Comparison of ENCODE assay signal across 9 cellular contexts in the genomic region with DNA sequence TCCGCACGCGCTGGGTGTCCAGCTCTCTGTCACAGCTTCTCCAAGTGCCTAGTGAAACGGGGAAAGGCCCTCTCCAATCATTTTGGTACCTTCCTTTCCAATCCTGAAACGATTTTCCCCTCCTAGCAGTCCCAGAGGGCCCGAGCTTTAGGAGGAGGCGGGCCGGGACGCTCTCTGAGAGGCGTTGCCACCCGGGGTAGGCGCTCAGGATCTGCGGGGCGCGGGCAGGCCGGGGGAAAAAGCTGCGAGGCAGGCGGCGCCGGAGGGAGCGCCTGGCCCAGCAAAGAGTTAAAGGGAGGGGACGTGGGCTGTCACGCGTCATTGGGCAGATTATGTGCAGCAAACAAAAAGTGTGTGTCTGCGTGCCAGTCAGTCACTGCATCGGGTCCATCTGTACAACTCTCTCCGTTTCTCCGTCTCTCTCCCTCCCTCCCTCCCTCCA. TPM values are rescaled to one million over a fixed set of nuclear protein-coding genes. Genes with fewer than 3 reads are reported as not detected.
DNase-seq lines count a peak whose midpoint lies in the region; ATAC-seq and TF ChIP-seq lines count a peak whose summit lies in the region.
"Had no signal": no experiment of that assay in that cellular context is flagged by ENCODE, and none has a peak within 500 bp of the region (broad histone marks: within the 10 kb centered on the region; RNA-seq: fewer than 3 reads in every experiment).

Gene PRDM8, plus strand, starts transcription at position 372 of the 442 bp plus-strand sequence. CDS start 2,578 bp downstream, outside the sequence.

- H3K36me3 Mint-ChIP-seq in memory B cell, result peaks cover 28% of the 10 kb centered on the region

- H3K9ac ChIP-seq in NT2/D1 (ENCODE audit: insufficient read length, low read depth) (no peak within 1 kb of the TSS), mammary epithelial cell (ENCODE audit: insufficient read depth, low read length) (no peak within 1 kb of the TSS)

- peaks cover 37% of the 10 kb centered on the region for H3K4me1 Mint-ChIP-seq in memory B cell

- H3K27ac ChIP-seq in HEK293 (ENCODE audit: extremely low read depth, low read depth, low read length) (peak within 1 kb of the TSS; percentile 76), mammary epithelial cell (ENCODE audit: insufficient read depth, low read depth, low read length) (no peak within 1 kb of the TSS), suprapubic skin (no peak within 1 kb of the TSS), RWPE1 (no peak within 1 kb of the TSS)
- H3K27ac ChIP-seq: SJSA1 had no signal

- no peaks in the 10 kb centered on the region for H3K9me3 Mint-ChIP-seq in memory B cell

- peak; percentile 47 for ATAC-seq in memory B cell (ENCODE audit: low read depth)

- H3K4me3 Mint-ChIP-seq in memory B cell, result peak within 1 kb of the TSS; percentile 74

- in situ Hi-C loops in mammary epithelial cell (cut with MboI; ENCODE audit: low sequenced_read_pairs in 2 of 2), result loop anchor here in 1 of 2 donors (25.0 kb wide), 1 partner anchor 285 kb away; no protein-coding TSS in a partner anchor

- H3K27me3 Mint-ChIP-seq in memory B cell, result no peaks in the 10 kb centered on the region

- dilution Hi-C loops in mammary epithelial cell (cut with HindIII; ENCODE audit: low sequenced_read_pairs), result no loop called here

- no peaks in the 10 kb centered on the region for H3K79me2 ChIP-seq in mammary epithelial cell (ENCODE audit: insufficient read depth, low read length)

- H3K27ac Mint-ChIP-seq in memory B cell, result peak within 1 kb of the TSS; percentile 43

- H3K9me3 ChIP-seq in HEK293 (ENCODE audit: control insufficient read depth, insufficient read depth, low read depth, low read length) (no peaks in the 10 kb centered on the region), NT2/D1 (ENCODE audit: insufficient read depth, low read length) (peaks cover 18% of the 10 kb centered on the region), mammary epithelial cell (replicated peaks; ENCODE audit: insufficient read depth, low read length) (no peaks in the 10 kb centered on the region), suprapubic skin (no peaks in the 10 kb centered on the region)
- H3K9me3 ChIP-seq: SJSA1 had no signal

- no peaks in the 10 kb centered on the region for H4K20me1 ChIP-seq in mammary epithelial cell (ENCODE audit: insufficient read depth, low read length)

- BruUV-seq in mammary epithelial cell (replicated peaks; lab: Mats Ljungman, UMichigan), result no TSS peak

- peak within 1 kb of the TSS; percentile 47 for H3K4me3 ChIP-seq in HEK293 (ENCODE audit: low read depth, low read length)
- H3K4me3 ChIP-seq in NT2/D1 (ENCODE audit: insufficient read length, low read depth), result peak within 1 kb of the TSS; percentile 22
- H3K4me3 ChIP-seq in mammary epithelial cell (replicated peaks in 1 of 3; ENCODE audit: insufficient read depth in 1 of 3, low read depth in 2 of 3, low read length in 3 of 3), result peak within 1 kb of the TSS in 2 of 3 experiments; percentile 3 to 27
- H3K4me3 ChIP-seq in suprapubic skin, result peak within 1 kb of the TSS; percentile 42
- H3K4me3 ChIP-seq: SJSA1 had no signal

- no peak for TF ChIP-seq CTCF in HEK293 (tag by site-specific recombination; IDR thresholded peaks at IDR 0.05)
- no peak for TF ChIP-seq CTCF in mammary epithelial cell (conservative IDR thresholded peaks at IDR 0.05 in 1 of 2, IDR thresholded peaks at IDR 0.05 in 1 of 2; ENCODE audit: extremely low read depth in 1 of 2, insufficient read depth in 1 of 2, low read depth in 1 of 2, low read length in 2 of 2)
- TF ChIP-seq CTCF in suprapubic skin (IDR thresholded peaks at IDR 0.05), result no peak
- no peak for TF ChIP-seq CTCF in RWPE1 (conservative IDR thresholded peaks at IDR 0.05; ENCODE audit: low read depth)

- H2AFZ ChIP-seq in mammary epithelial cell (ENCODE audit: low read depth, low read length), result peak within 1 kb of the TSS; percentile 69

- CTCF ChIA-PET in HEK293 (lab: Yijun Ruan, JAX) (no interaction called here), mammary epithelial cell (lab: Charles Lee; ENCODE audit: low non-redundant PET) (no interaction called here), RWPE1 (lab: Yijun Ruan, JAX) (interaction anchor here (0.6 kb wide), 1 partner anchor 11 kb away, joined by 4 read pairs; no protein-coding TSS in a partner anchor)

- no peak for TF ChIP-seq EP300 in suprapubic skin (IDR thresholded peaks at IDR 0.05)

- intact Hi-C loops in mammary epithelial cell (cut with micrococcal nuclease), result no loop called here

- peaks cover 4% of the 10 kb centered on the region; the same call in 1 of the 2 replicates for H3K4me1 ChIP-seq in HEK293 (ENCODE audit: control insufficient read depth, insufficient read depth, low read length)
- H3K4me1 ChIP-seq in NT2/D1 (ENCODE audit: insufficient read depth, insufficient read length), result peaks cover 1% of the 10 kb centered on the region
- peaks cover 30% of the 10 kb centered on the region for H3K4me1 ChIP-seq in mammary epithelial cell (ENCODE audit: insufficient read depth, low read length)
- H3K4me1 ChIP-seq in suprapubic skin, result peaks cover 26% of the 10 kb centered on the region

- POLR2A ChIA-PET in HEK293 (lab: Yijun Ruan, JAX) (interaction anchor here (1.4 kb wide), 1 partner anchor 9 kb away, joined by 4 read pairs; no protein-coding TSS in a partner anchor), RWPE1 (lab: Yijun Ruan, JAX; ENCODE audit: low non-redundant PET) (no interaction called here)

- no peak for TF ChIP-seq POLR2A in suprapubic skin (IDR thresholded peaks at IDR 0.05)

- H3K4me2 ChIP-seq in mammary epithelial cell (ENCODE audit: insufficient read depth, low read depth, low read length), result peak within 1 kb of the TSS; percentile 75

- no peak for DNase-seq in NT2/D1 (ENCODE audit: low read depth, low spot score)
- no peak for DNase-seq in mammary epithelial cell
- peak in 1 of 2 donors; percentile 32 for DNase-seq in memory B cell (ENCODE audit: low spot score in 2 of 2)
- DNase-seq in suprapubic skin (ENCODE audit: low spot score in 2 of 2), result no peak
- DNase-seq in mesenteric fat pad (ENCODE audit: low spot score), result no peak
- no peak for DNase-seq in T1000 (lab: John Stamatoyannopoulos, UW)
- no peak for DNase-seq in RWPE1 (ENCODE audit: low spot score)

- 20% methylated on average over 20 of the region's 28 CpGs for WGBS in mammary epithelial cell (ENCODE audit: low coverage, missing lambda C conversion rate)
- WGBS in suprapubic skin, result 8% methylated on average over 27 of the region's 28 CpGs

- H3K27me3 ChIP-seq in NT2/D1 (ENCODE audit: insufficient read depth, insufficient read length) (peaks cover 100% of the 10 kb centered on the region), mammary epithelial cell (ENCODE audit: insufficient read depth, low read length) (no peaks in the 10 kb centered on the region), suprapubic skin (peaks cover 85% of the 10 kb centered on the region)
- H3K27me3 ChIP-seq: SJSA1 had no signal

- H3K36me3 ChIP-seq in HEK293 (ENCODE audit: control insufficient read depth in 2 of 2, insufficient read depth in 1 of 2, low read length in 2 of 2), result peaks cover 0 to 3% of the 10 kb centered on the region in 2 experiments; a peak in 1 of 3 replicates
- no peaks in the 10 kb centered on the region for H3K36me3 ChIP-seq in NT2/D1 (ENCODE audit: insufficient read depth, insufficient read length, low read length)
- no peaks in the 10 kb centered on the region for H3K36me3 ChIP-seq in mammary epithelial cell (ENCODE audit: insufficient read depth, low read length)
- no peaks in the 10 kb centered on the region for H3K36me3 ChIP-seq in suprapubic skin
- H3K36me3 ChIP-seq: SJSA1 had no signal

TF ChIP-seq in HEK293, 187 proteins besides CTCF, POLR2A, EP300 and RAD21 (continues in another document):
- TF ChIP-seq ZNF629 (tag by site-specific recombination; IDR thresholded peaks at IDR 0.05) (peak; percentile 60), ZNF239 (tag by site-specific recombination; IDR thresholded peaks at IDR 0.05) (no peak), KLF8 (tag by site-specific recombination; IDR thresholded peaks at IDR 0.05) (no peak), ZNF18 (tag by site-specific recombination; IDR thresholded peaks at IDR 0.05) (no peak), GLIS1 (tag by site-specific recombination; IDR thresholded peaks at IDR 0.05) (peak; percentile 25; the same call in 1 of the 2 replicates), ZNF121 (tag by site-specific recombination; IDR thresholded peaks at IDR 0.05) (no peak), ZNF324 (tag by site-specific recombination; IDR thresholded peaks at IDR 0.05) (no peak), ZNF112 (tag by site-specific recombination; IDR thresholded peaks at IDR 0.05) (no peak)
- TF ChIP-seq, protein P1, sequence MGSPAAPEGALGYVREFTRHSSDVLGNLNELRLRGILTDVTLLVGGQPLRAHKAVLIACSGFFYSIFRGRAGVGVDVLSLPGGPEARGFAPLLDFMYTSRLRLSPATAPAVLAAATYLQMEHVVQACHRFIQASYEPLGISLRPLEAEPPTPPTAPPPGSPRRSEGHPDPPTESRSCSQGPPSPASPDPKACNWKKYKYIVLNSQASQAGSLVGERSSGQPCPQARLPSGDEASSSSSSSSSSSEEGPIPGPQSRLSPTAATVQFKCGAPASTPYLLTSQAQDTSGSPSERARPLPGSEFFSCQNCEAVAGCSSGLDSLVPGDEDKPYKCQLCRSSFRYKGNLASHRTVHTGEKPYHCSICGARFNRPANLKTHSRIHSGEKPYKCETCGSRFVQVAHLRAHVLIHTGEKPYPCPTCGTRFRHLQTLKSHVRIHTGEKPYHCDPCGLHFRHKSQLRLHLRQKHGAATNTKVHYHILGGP (tag by site-specific recombination; IDR thresholded peaks at IDR 0.05), result no peak

RNA-seq across cellular contexts. Expression of gene PRDM8, which starts in this region (rescaled TPM):
- total RNA-seq in mammary epithelial cell (1 to 10 TPM in 1 of 2 donors, under 1 TPM in 1; 0.33 to 8.0 TPM), suprapubic skin (1 to 10 TPM in 2 of 4 donors, under 1 TPM in 2; 0.49 to 1.9 (median 1.1) TPM), mesenteric fat pad (2.6 TPM)
- 3.8 TPM for polyA plus RNA-seq in mammary epithelial cell
- polyA minus RNA-seq in mammary epithelial cell, result 31.5 TPM
